21 cellular contexts compared by ENCODE assay signal in the genomic region with DNA sequence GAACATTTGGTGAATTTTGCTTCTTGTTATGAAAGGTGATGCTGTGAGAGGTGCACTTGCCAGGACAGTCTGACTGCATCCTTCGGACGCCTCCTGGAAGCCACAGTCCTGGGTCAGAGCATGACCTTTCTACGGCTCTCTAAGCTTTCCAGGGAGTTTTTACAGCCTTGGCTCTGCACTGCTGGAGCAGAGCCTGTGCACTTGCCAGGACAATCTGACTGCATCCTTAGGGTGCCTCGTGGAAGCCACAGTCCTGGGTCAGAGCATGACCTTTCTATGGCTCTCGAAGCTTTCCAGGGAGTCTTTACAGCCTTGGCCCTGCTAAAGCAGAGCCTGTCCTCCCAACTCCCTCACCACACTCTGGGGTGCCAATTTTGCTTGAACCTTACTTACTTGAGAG. TPM values are rescaled to one million over a fixed set of nuclear protein-coding genes. Genes with fewer than 3 reads are reported as not detected.
A peak's percentile ranks its signal among the peaks of the same experiment; 100 is the strongest.
DNase-seq lines count a peak whose midpoint lies in the region; ATAC-seq and TF ChIP-seq lines count a peak whose summit lies in the region.
"Had no signal": no experiment of that assay in that cellular context is flagged by ENCODE, and none has a peak within 500 bp of the region (broad histone marks: within the 10 kb centered on the region; RNA-seq: fewer than 3 reads in every experiment).

No MANE protein-coding gene starts in this region.

- peak overlapping the region; percentile 48 for H3K27ac Mint-ChIP-seq in nephron progenitor cell
- H3K27ac Mint-ChIP-seq in natural killer cell treated with Interleukin-12 subunit alpha and Interleukin-12 subunit beta and Interleukin-15 and Interleukin-18, amount 100 ng/mL, for 72 hours, result no peak overlapping the region
- H3K27ac Mint-ChIP-seq: B cell; CD4-positive, alpha-beta T cell; CD8-positive, alpha-beta T cell had no signal

- TF ChIP-seq CTCF in nephron progenitor cell (IDR thresholded peaks at IDR 0.05) (no peak), thyroid gland (IDR thresholded peaks at IDR 0.05) (no peak), omental fat pad (IDR thresholded peaks at IDR 0.05) (no peak)

- no peaks in the 10 kb centered on the region for H3K9me3 Mint-ChIP-seq in nephron progenitor cell
- no peaks in the 10 kb centered on the region for H3K9me3 Mint-ChIP-seq in natural killer cell treated with Interleukin-12 subunit alpha and Interleukin-12 subunit beta and Interleukin-15 and Interleukin-18, amount 100 ng/mL, for 72 hours
- H3K9me3 Mint-ChIP-seq: CD4-positive, alpha-beta T cell; CD8-positive, alpha-beta T cell had no signal

- no peak overlapping the region for H3K4me3 ChIP-seq in thyroid gland (replicated peaks in 1 of 3)
- H3K4me3 ChIP-seq: A549; BLaER1 treated with 17β-estradiol and CSF1 and Interleukin-3, amounts not matched to agents 10 nM and 100 nM; GM12878 had no signal

- H3K4me1 ChIP-seq in thyroid gland, result peaks cover 0 to 18% of the 10 kb centered on the region in 2 donors
- H3K4me1 ChIP-seq: A549 had no signal

- intact Hi-C loops in thyroid gland (cut with DNase I), result no loop called here

- peaks cover 23% of the 10 kb centered on the region for H3K36me3 Mint-ChIP-seq in nephron progenitor cell (ENCODE audit: low read depth)
- no peaks in the 10 kb centered on the region for H3K36me3 Mint-ChIP-seq in natural killer cell treated with Interleukin-12 subunit alpha and Interleukin-12 subunit beta and Interleukin-15 and Interleukin-18, amount 100 ng/mL, for 72 hours

- no peaks in the 10 kb centered on the region for H3K27me3 Mint-ChIP-seq in nephron progenitor cell (ENCODE audit: low read depth, poor library complexity)
- no peaks in the 10 kb centered on the region for H3K27me3 Mint-ChIP-seq in natural killer cell treated with Interleukin-12 subunit alpha and Interleukin-12 subunit beta and Interleukin-15 and Interleukin-18, amount 100 ng/mL, for 72 hours
- H3K27me3 Mint-ChIP-seq: B cell; CD4-positive, alpha-beta T cell had no signal

- 20 to 31% methylated on average over 5 of the region's 5 CpGs for WGBS in thyroid gland, 2 donors

- ATAC-seq in omental fat pad (ENCODE audit: low FRiP score), result no peak
- ATAC-seq in natural killer cell treated with Interleukin-12 subunit alpha and Interleukin-12 subunit beta and Interleukin-15 and Interleukin-18, amount 100 ng/mL, for 72 hours, result no peak
- ATAC-seq: A549; CD8-positive, alpha-beta T cell had no signal

- peaks cover 27% of the 10 kb centered on the region for H3K4me1 Mint-ChIP-seq in nephron progenitor cell
- H3K4me1 Mint-ChIP-seq in natural killer cell treated with Interleukin-12 subunit alpha and Interleukin-12 subunit beta and Interleukin-15 and Interleukin-18, amount 100 ng/mL, for 72 hours (ENCODE audit: low read depth in 2 of 2), result no peaks in the 10 kb centered on the region
- H3K4me1 Mint-ChIP-seq: B cell had no signal

- H3K27ac ChIP-seq in thyroid gland, result no peak overlapping the region
- H3K27ac ChIP-seq: A549; BLaER1 treated with 17β-estradiol and CSF1 and Interleukin-3, amounts not matched to agents 10 nM and 100 nM; C4-2B had no signal

- no peak overlapping the region for H3K4me3 Mint-ChIP-seq in nephron progenitor cell
- H3K4me3 Mint-ChIP-seq in natural killer cell treated with Interleukin-12 subunit alpha and Interleukin-12 subunit beta and Interleukin-15 and Interleukin-18, amount 100 ng/mL, for 72 hours, result no peak overlapping the region
- H3K4me3 Mint-ChIP-seq: B cell; CD4-positive, alpha-beta T cell; CD8-positive, alpha-beta T cell had no signal

- H3K9me3 ChIP-seq in thyroid gland, result no peaks in the 10 kb centered on the region
- H3K9me3 ChIP-seq: A549; BLaER1 treated with 17β-estradiol and CSF1 and Interleukin-3, amounts not matched to agents 10 nM and 100 nM; Caco-2 had no signal

- DNase-seq in NCI-H69 (lab: John Stamatoyannopoulos, UW) (peak; percentile 24), cerebellar cortex (ENCODE audit: low spot score) (peak; percentile 2), nephron progenitor cell (peak; percentile 33), thyroid gland (peak; percentile 62 to 68), NCI-H2029 (lab: John Stamatoyannopoulos, UW) (no peak), A172 (ENCODE audit: low spot score) (no peak), omental fat pad (ENCODE audit: low spot score) (no peak)
- no peak for DNase-seq in natural killer cell treated with Interleukin-12 subunit alpha and Interleukin-12 subunit beta and Interleukin-15 and Interleukin-18, amount 100 ng/mL, for 72 hours (ENCODE audit: low spot score)
- DNase-seq: 8988T; AML-193; Calu3; CD4-positive, alpha-beta T cell; CD8-positive, alpha-beta T cell; DMS79 treated with DMSO at 0.1 percent for 48 hours; GDM1 had no signal

- H3K27me3 ChIP-seq in thyroid gland, result no peaks in the 10 kb centered on the region
- H3K27me3 ChIP-seq: BLaER1 treated with 17β-estradiol and CSF1 and Interleukin-3, amounts not matched to agents 10 nM and 100 nM had no signal

- no peaks in the 10 kb centered on the region for H3K36me3 ChIP-seq in thyroid gland
- H3K36me3 ChIP-seq: BLaER1 treated with 17β-estradiol and CSF1 and Interleukin-3, amounts not matched to agents 10 nM and 100 nM had no signal

- no peak for TF ChIP-seq POLR2A in thyroid gland (IDR thresholded peaks at IDR 0.05)

RNA-seq across cellular contexts. Expression of a gene that starts 49.6 kb away (rescaled TPM):
- total RNA-seq in thyroid gland (10 to 100 TPM in 3 of 4 donors, 1 to 10 TPM in 1; 5.2 to 33.0 (median 11.0) TPM), omental fat pad (1 to 10 TPM; 2.9 to 6.1 (median 4.0) TPM)
- 0.34 and 1.2 TPM in 2 replicates for total RNA-seq in A172 (2014; rRNA removed; shearing (Covaris generic))
- 1 to 10 TPM; 2.3 to 4.9 TPM for total RNA-seq in natural killer cell treated with Interleukin-12 subunit alpha and Interleukin-12 subunit beta and Interleukin-15 and Interleukin-18, amount 100 ng/mL, for 72 hours

RNA-seq across cellular contexts. Expression of a gene that starts 54.8 kb away (rescaled TPM):
- total RNA-seq in thyroid gland, result 10 to 100 TPM in 3 of 4 donors, 1 to 10 TPM in 1; 9.9 to 12.8 (median 11.4) TPM
- 22.4 and 23.9 TPM in 2 replicates for total RNA-seq in A172 (2014; rRNA removed; shearing (Covaris generic))
- 10 to 100 TPM in 2 of 4 donors, 1 to 10 TPM in 2; 8.0 to 18.1 (median 11.1) TPM for total RNA-seq in omental fat pad
- total RNA-seq in natural killer cell treated with Interleukin-12 subunit alpha and Interleukin-12 subunit beta and Interleukin-15 and Interleukin-18, amount 100 ng/mL, for 72 hours, result 10 to 100 TPM in 1 of 2 donors, 1 to 10 TPM in 1; 4.5 to 10.3 TPM

Comparison
In these comparisons a context has a peak if more than half of its experiments do, and no peak if none do; other contexts are left out.
1. DNase-seq: peak in NCI-H69 (single experiment), cerebellar cortex (single experiment), nephron progenitor cell (single experiment) and thyroid gland (2 of 2); none in NCI-H2029 (single experiment), A172 (single experiment), omental fat pad (single experiment) and natural killer cell treated with Interleukin-12 subunit alpha and Interleukin-12 subunit beta and Interleukin-15 and Interleukin-18, amount 100 ng/mL, for 72 hours (single experiment).